ENCODE assay signal across 8 cellular contexts in genomic region chr5:170338933-170339779, GRCh38. TPM values are rescaled to one million over a fixed set of nuclear protein-coding genes. Genes with fewer than 3 reads are reported as not detected.
DNase-seq lines count a peak whose midpoint lies in the region; ATAC-seq and TF ChIP-seq lines count a peak whose summit lies in the region.

No MANE protein-coding gene starts in this region.

- intact Hi-C loops in tibial artery (cut with DNase I; ENCODE audit: low total_unique reads): no loop called here

- H3K4me2 ChIP-seq in SU-DHL-6 (ENCODE audit: low read depth, low read length, poor library complexity, severe bottlenecking): no peak overlapping the region

- no peaks in the 10 kb centered on the region for H3F3A ChIP-seq in SU-DHL-6 (ENCODE audit: insufficient read depth)

- H3K79me2 ChIP-seq in SU-DHL-6 (ENCODE audit: insufficient read depth, low read length): no peaks in the 10 kb centered on the region

- peaks cover 5% of the 10 kb centered on the region for H3K36me3 Mint-ChIP-seq in activated naive CD8-positive, alpha-beta T cell treated with anti-CD3 and anti-CD28 coated beads for 36 hours
- H3K36me3 Mint-ChIP-seq in natural killer cell treated with Interleukin-12 subunit alpha and Interleukin-12 subunit beta and Interleukin-15 and Interleukin-18, amount 100 ng/mL, for 72 hours: no peaks in the 10 kb centered on the region

- H3K27me3 ChIP-seq in SU-DHL-6 (ENCODE audit: low read length): no peaks in the 10 kb centered on the region
- no peaks in the 10 kb centered on the region for H3K27me3 ChIP-seq in tibial artery

- H3K27me3 Mint-ChIP-seq in activated naive CD8-positive, alpha-beta T cell treated with anti-CD3 and anti-CD28 coated beads for 36 hours: no peaks in the 10 kb centered on the region
- H3K27me3 Mint-ChIP-seq in natural killer cell treated with Interleukin-12 subunit alpha and Interleukin-12 subunit beta and Interleukin-15 and Interleukin-18, amount 100 ng/mL, for 72 hours: no peaks in the 10 kb centered on the region

- H4K20me1 ChIP-seq in SU-DHL-6 (ENCODE audit: low read depth, low read length): no peaks in the 10 kb centered on the region

- no peaks in the 10 kb centered on the region for H3K4me1 ChIP-seq in tibial artery

- peaks cover 9% of the 10 kb centered on the region; the same call in 1 of the 2 replicates for H3K9me3 ChIP-seq in SU-DHL-6 (ENCODE audit: insufficient read depth, low read length)
- H3K9me3 ChIP-seq in tibial artery: no peaks in the 10 kb centered on the region

- H3K27ac ChIP-seq in SU-DHL-6 (ENCODE audit: low read depth, low read length) (no peak overlapping the region), tibial artery (no peak overlapping the region)

- H3K4me3 ChIP-seq in SU-DHL-6 (ENCODE audit: insufficient read depth, low read length, poor library complexity, severe bottlenecking): no peak overlapping the region
- H3K4me3 ChIP-seq in tibial artery: no peak overlapping the region
- no peak overlapping the region for H3K4me3 ChIP-seq in foreskin fibroblast (ENCODE audit: low read depth in 1 of 2, low read length in 2 of 2)

- TF ChIP-seq CTCF in SU-DHL-6 (IDR thresholded peaks at IDR 0.05; ENCODE audit: insufficient read depth, low read length, poor library complexity, severe bottlenecking): peak; percentile 61
- no peak for TF ChIP-seq CTCF in tibial artery (IDR thresholded peaks at IDR 0.05)
- no peak for TF ChIP-seq CTCF in foreskin fibroblast (IDR thresholded peaks at IDR 0.05; ENCODE audit: low read depth, low read length)

- H3K9ac ChIP-seq in SU-DHL-6 (ENCODE audit: low read length): no peak overlapping the region

- H3K9me3 Mint-ChIP-seq in activated naive CD8-positive, alpha-beta T cell treated with anti-CD3 and anti-CD28 coated beads for 36 hours: no peaks in the 10 kb centered on the region
- H3K9me3 Mint-ChIP-seq in natural killer cell treated with Interleukin-12 subunit alpha and Interleukin-12 subunit beta and Interleukin-15 and Interleukin-18, amount 100 ng/mL, for 72 hours: no peaks in the 10 kb centered on the region

- peak; percentile 75 for ATAC-seq in GM19025 (IDR thresholded peaks at IDR 0.05; ENCODE audit: low read depth, unreplicated experiment)
- ATAC-seq in HG03064 (IDR thresholded peaks at IDR 0.05; ENCODE audit: low read depth, unreplicated experiment): peak; percentile 85
- ATAC-seq in natural killer cell treated with Interleukin-12 subunit alpha and Interleukin-12 subunit beta and Interleukin-15 and Interleukin-18, amount 100 ng/mL, for 72 hours: peak; percentile 70 to 87

- H3K4me3 Mint-ChIP-seq in activated naive CD8-positive, alpha-beta T cell treated with anti-CD3 and anti-CD28 coated beads for 36 hours: no peak overlapping the region
- no peak overlapping the region for H3K4me3 Mint-ChIP-seq in natural killer cell treated with Interleukin-12 subunit alpha and Interleukin-12 subunit beta and Interleukin-15 and Interleukin-18, amount 100 ng/mL, for 72 hours

- H3K9me2 ChIP-seq in SU-DHL-6 (replicated peaks; ENCODE audit: insufficient read depth, low read length): no peaks in the 10 kb centered on the region

- peak; percentile 57 for DNase-seq in activated naive CD8-positive, alpha-beta T cell treated with anti-CD3 and anti-CD28 coated beads for 36 hours
- DNase-seq in natural killer cell treated with Interleukin-12 subunit alpha and Interleukin-12 subunit beta and Interleukin-15 and Interleukin-18, amount 100 ng/mL, for 72 hours (ENCODE audit: low spot score): peak; percentile 67
- DNase-seq in tibial artery: no peak
- no peak for DNase-seq in SK-N-DZ (ENCODE audit: low spot score)
- DNase-seq in foreskin fibroblast: no peak

- peak overlapping the region; percentile 70 for H3K27ac Mint-ChIP-seq in activated naive CD8-positive, alpha-beta T cell treated with anti-CD3 and anti-CD28 coated beads for 36 hours
- peak overlapping the region in 1 of 2 donors; percentile 40 for H3K27ac Mint-ChIP-seq in natural killer cell treated with Interleukin-12 subunit alpha and Interleukin-12 subunit beta and Interleukin-15 and Interleukin-18, amount 100 ng/mL, for 72 hours

- H3K36me3 ChIP-seq in SU-DHL-6 (ENCODE audit: low read length) (no peaks in the 10 kb centered on the region), tibial artery (no peaks in the 10 kb centered on the region)

- no peak overlapping the region for H2AFZ ChIP-seq in SU-DHL-6 (ENCODE audit: low read depth, low read length, severe bottlenecking)

- peaks cover 45% of the 10 kb centered on the region for H3K4me1 Mint-ChIP-seq in activated naive CD8-positive, alpha-beta T cell treated with anti-CD3 and anti-CD28 coated beads for 36 hours
- H3K4me1 Mint-ChIP-seq in natural killer cell treated with Interleukin-12 subunit alpha and Interleukin-12 subunit beta and Interleukin-15 and Interleukin-18, amount 100 ng/mL, for 72 hours (ENCODE audit: low read depth in 2 of 2): peaks cover 21 to 25% of the 10 kb centered on the region in 2 donors

RNA-seq across cellular contexts. Expression of gene LCP2, which starts 41.6 kb away (rescaled TPM):
- total RNA-seq in activated naive CD8-positive, alpha-beta T cell treated with anti-CD3 and anti-CD28 coated beads for 36 hours: 100 to 1,000 TPM; 192 to 199 TPM
- total RNA-seq in natural killer cell treated with Interleukin-12 subunit alpha and Interleukin-12 subunit beta and Interleukin-15 and Interleukin-18, amount 100 ng/mL, for 72 hours: 100 to 1,000 TPM; 282 to 360 TPM
- polyA plus RNA-seq in SK-N-DZ (2014; cell fraction: cytosol; rRNA removed): not detected in 2 replicates
- polyA plus RNA-seq in SK-N-DZ (2014; cell fraction: nucleus; rRNA removed): not detected in 2 replicates

RNA-seq across cellular contexts. Expression of gene KCNMB1, which starts 50.0 kb away (rescaled TPM):
- total RNA-seq in activated naive CD8-positive, alpha-beta T cell treated with anti-CD3 and anti-CD28 coated beads for 36 hours: not detected
- not detected for total RNA-seq in natural killer cell treated with Interleukin-12 subunit alpha and Interleukin-12 subunit beta and Interleukin-15 and Interleukin-18, amount 100 ng/mL, for 72 hours
- not detected in 2 replicates for polyA plus RNA-seq in SK-N-DZ (2014; cell fraction: cytosol; rRNA removed)
- polyA plus RNA-seq in SK-N-DZ (2014; cell fraction: nucleus; rRNA removed): not detected in 2 replicates

Comparison
In these comparisons a context has a peak if more than half of its experiments do, and no peak if none do; other contexts are left out.
1. DNase-seq: peak in activated naive CD8-positive, alpha-beta T cell treated with anti-CD3 and anti-CD28 coated beads for 36 hours (single experiment) and natural killer cell treated with Interleukin-12 subunit alpha and Interleukin-12 subunit beta and Interleukin-15 and Interleukin-18, amount 100 ng/mL, for 72 hours (single experiment); none in tibial artery (0 of 2), SK-N-DZ (single experiment) and foreskin fibroblast (0 of 2).
2. Peak in every context shown above with its lines, with median percentiles within 50 percentile points of each other: ATAC-seq.